Comparison of ENCODE assay signal across 29 cellular contexts in the genomic region with DNA sequence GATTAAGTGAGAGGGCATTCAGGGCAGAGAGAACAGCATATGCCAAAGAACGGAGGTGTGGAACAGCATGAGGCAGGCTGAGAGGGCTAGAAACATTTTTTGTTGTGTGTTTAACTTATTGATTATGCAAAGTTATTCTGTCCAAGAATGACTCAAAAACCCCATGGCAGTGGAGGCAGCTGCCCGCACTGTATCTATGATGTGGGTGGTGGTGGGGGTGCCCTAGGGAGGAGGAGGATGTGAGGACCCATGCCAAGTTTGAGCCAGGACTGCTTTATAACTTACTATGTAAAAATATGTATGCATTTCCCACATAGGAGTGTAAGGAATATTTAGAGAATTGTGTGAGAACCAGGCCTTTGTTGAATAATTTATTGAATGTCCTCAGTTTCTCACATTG.
"Had no signal": no experiment of that assay in that cellular context is flagged by ENCODE, and none has a peak within 500 bp of the region (broad histone marks: within the 10 kb centered on the region; RNA-seq: fewer than 3 reads in every experiment).

No MANE protein-coding gene starts in this region.

- H3K36me3 ChIP-seq: stomach, suprapubic skin, thoracic aorta, thyroid gland, tibial artery, tibial nerve, transverse colon, upper lobe of left lung, upper lobe of right lung, uterus, vagina had no signal

- H3K27ac Mint-ChIP-seq: stimulated activated effector memory CD8-positive, alpha-beta T cell treated with anti-CD3 and anti-CD28 coated beads, Interleukin-12 subunit alpha, Interleukin-12 subunit beta, amount 100 ng/mL, for 72 hours; stimulated activated memory B cell treated with anti-CD40 and anti-IgM and Interleukin-4, amounts not matched to agents 10 μg/mL and 1 μg/mL and 100 μg/mL, for 72 hours; stimulated activated naive B cell treated with anti-CD40 and anti-IgM and Interleukin-4, amounts not matched to agents 10 μg/mL and 1 μg/mL and 100 μg/mL, for 72 hours; stimulated activated naive CD8-positive, alpha-beta T cell treated with anti-CD3 and anti-CD28 coated beads, Interleukin-15, amount 100 ng/mL, for 72 hours; stimulated activated naive CD8-positive, alpha-beta T cell treated with anti-CD3 and anti-CD28 coated beads, Interleukin-15, Interleukin-2, amounts not matched to agents 100 ng/mL and 50 ng/mL, for 24 hours; type B pancreatic cell had no signal

- H3K36me3 Mint-ChIP-seq: stimulated activated effector memory CD8-positive, alpha-beta T cell treated with anti-CD3 and anti-CD28 coated beads, Interleukin-12 subunit alpha, Interleukin-12 subunit beta, amount 100 ng/mL, for 72 hours; stimulated activated memory B cell treated with anti-CD40 and anti-IgM and Interleukin-4, amounts not matched to agents 10 μg/mL and 1 μg/mL and 100 μg/mL, for 72 hours; type B pancreatic cell had no signal

- H3K4me3 ChIP-seq: stomach, suprapubic skin, testis, thoracic aorta, thyroid gland, tibial artery, tibial nerve, transverse colon, upper lobe of left lung, upper lobe of right lung, uterus, vagina had no signal

- H3K4me1 Mint-ChIP-seq: stimulated activated effector memory CD8-positive, alpha-beta T cell treated with anti-CD3 and anti-CD28 coated beads, Interleukin-12 subunit alpha, Interleukin-12 subunit beta, amount 100 ng/mL, for 72 hours had no signal

- ATAC-seq: stimulated activated effector memory CD8-positive, alpha-beta T cell treated with anti-CD3 and anti-CD28 coated beads, Interleukin-12 subunit alpha, Interleukin-12 subunit beta, amount 100 ng/mL, for 72 hours; stimulated activated memory B cell treated with anti-CD40 and anti-IgM and Interleukin-4, amounts not matched to agents 10 μg/mL and 1 μg/mL and 100 μg/mL, for 72 hours; stimulated activated naive B cell treated with anti-CD40 and anti-IgM and Interleukin-4, amounts not matched to agents 10 μg/mL and 1 μg/mL and 100 μg/mL, for 72 hours; stimulated activated naive CD8-positive, alpha-beta T cell treated with anti-CD3 and anti-CD28 coated beads, Interleukin-15, amount 100 ng/mL, for 72 hours; stimulated activated naive CD8-positive, alpha-beta T cell treated with anti-CD3 and anti-CD28 coated beads, Interleukin-15, Interleukin-2, amounts not matched to agents 100 U/mL and 50 U/mL, for 24 hours; upper lobe of right lung had no signal

- FAIRE-seq: urothelium cell line had no signal

- H3K9me3 Mint-ChIP-seq: stimulated activated effector memory CD8-positive, alpha-beta T cell treated with anti-CD3 and anti-CD28 coated beads, Interleukin-12 subunit alpha, Interleukin-12 subunit beta, amount 100 ng/mL, for 72 hours; stimulated activated memory B cell treated with anti-CD40 and anti-IgM and Interleukin-4, amounts not matched to agents 10 μg/mL and 1 μg/mL and 100 μg/mL, for 72 hours had no signal

- H3K27me3 ChIP-seq: stomach, suprapubic skin, testis, thyroid gland, tibial nerve, transverse colon, upper lobe of left lung, uterus, vagina had no signal

- DNase-seq: stimulated activated CD4-positive, alpha-beta T cell treated with anti-CD3 and anti-CD28 coated beads, Interleukin-2, amount 100 ng/mL, for 48 hours; stimulated activated CD4-positive, alpha-beta T cell treated with anti-CD3 and anti-CD28 coated beads, Interleukin-4, amount 100 ng/mL, for 1 hour; stimulated activated CD4-positive, alpha-beta T cell treated with anti-CD3 and anti-CD28 coated beads, Interleukin-4, amount 100 ng/mL, for 24 hours; stimulated activated CD4-positive, alpha-beta T cell treated with anti-CD3 and anti-CD28 coated beads, Interleukin-4, amount 100 ng/mL, for 4 hours; stimulated activated CD8-positive, alpha-beta memory T cell treated with anti-CD3 and anti-CD28 coated beads, Interleukin-4, amount 100 ng/mL, for 48 hours; stimulated activated naive B cell treated with anti-CD40 and anti-IgM and Interleukin-4, amounts not matched to agents 10 μg/mL and 1 μg/mL and 100 μg/mL, for 72 hours; stimulated activated naive CD4-positive, alpha-beta T cell; stimulated activated naive CD4-positive, alpha-beta T cell treated with Interleukin-2 at 50 U/mL for 16 hours; stimulated activated naive CD8-positive, alpha-beta T cell treated with anti-CD3 and anti-CD28 coated beads, Interleukin-15, amount 100 ng/mL, for 72 hours; stimulated activated naive CD8-positive, alpha-beta T cell treated with anti-CD3 and anti-CD28 coated beads, Interleukin-15, Interleukin-2, amounts not matched to agents 100 U/mL and 50 U/mL, for 24 hours; stomach; substantia nigra; testis; thyroid gland; tibial artery; transverse colon; trophoblast cell; upper lobe of left lung; upper lobe of right lung; uterus had no signal

- H3K4me3 Mint-ChIP-seq: stimulated activated effector memory CD8-positive, alpha-beta T cell treated with anti-CD3 and anti-CD28 coated beads, Interleukin-12 subunit alpha, Interleukin-12 subunit beta, amount 100 ng/mL, for 72 hours; stimulated activated memory B cell treated with anti-CD40 and anti-IgM and Interleukin-4, amounts not matched to agents 10 μg/mL and 1 μg/mL and 100 μg/mL, for 72 hours; stimulated activated naive B cell treated with anti-CD40 and anti-IgM and Interleukin-4, amounts not matched to agents 10 μg/mL and 1 μg/mL and 100 μg/mL, for 72 hours; stimulated activated naive CD8-positive, alpha-beta T cell treated with anti-CD3 and anti-CD28 coated beads, Interleukin-15, amount 100 ng/mL, for 72 hours; stimulated activated naive CD8-positive, alpha-beta T cell treated with anti-CD3 and anti-CD28 coated beads, Interleukin-15, Interleukin-2, amounts not matched to agents 100 ng/mL and 50 ng/mL, for 24 hours; type B pancreatic cell had no signal

- H3K27ac ChIP-seq: stomach, suprapubic skin, testis, thoracic aorta, thyroid gland, tibial artery, tibial nerve, transverse colon, upper lobe of left lung, upper lobe of right lung, uterus, vagina had no signal

- H3K4me1 ChIP-seq: suprapubic skin, testis, thyroid gland, tibial artery, tibial nerve, transverse colon, upper lobe of left lung, upper lobe of right lung, uterus, vagina had no signal

- H3K9me3 ChIP-seq: suprapubic skin, testis, thoracic aorta, thyroid gland, vagina had no signal
